8 cellular contexts compared by ENCODE assay signal in genomic region chr22:28799834-28800307, GRCh38. TPM values are rescaled to one million over a fixed set of nuclear protein-coding genes. Genes with fewer than 3 reads are reported as not detected.
DNase-seq lines count a peak whose midpoint lies in the region; ATAC-seq and TF ChIP-seq lines count a peak whose summit lies in the region.

No MANE protein-coding gene starts in this region.

- H3K4me3 ChIP-seq in astrocyte of the spinal cord (ENCODE audit: low read depth, low read length), result peak overlapping the region; percentile 64
- peak overlapping the region; percentile 80 for H3K4me3 ChIP-seq in hepatocyte
- peak overlapping the region; percentile 67 for H3K4me3 ChIP-seq in rectal smooth muscle tissue (ENCODE audit: low read length)

- peak; percentile 23 for ATAC-seq in HG02623 (IDR thresholded peaks at IDR 0.05; ENCODE audit: unreplicated experiment)

- 2% methylated on average over 14 of the region's 29 CpGs for WGBS in hepatocyte (ENCODE audit: low lambda C conversion rate, missing lambda C conversion rate)

- peak overlapping the region; percentile 82 for H3K4me2 ChIP-seq in hepatocyte

- in situ Hi-C loops in astrocyte of the spinal cord (cut with HindIII; ENCODE audit: low sequenced_read_pairs), result no loop called here

- H3K36me3 ChIP-seq in hepatocyte (replicated peaks; ENCODE audit: insufficient read depth, low read depth) (no peaks in the 10 kb centered on the region), rectal smooth muscle tissue (ENCODE audit: control insufficient read depth, insufficient read depth, low read length) (peaks cover 19% of the 10 kb centered on the region)

- H3K79me2 ChIP-seq in hepatocyte, result peaks cover 69% of the 10 kb centered on the region

- peak overlapping the region; percentile 100 for H3K27ac ChIP-seq in hepatocyte
- peak overlapping the region; percentile 99 for H3K27ac ChIP-seq in rectal smooth muscle tissue (ENCODE audit: low read depth, low read length)

- TF ChIP-seq CTCF in astrocyte of the spinal cord (IDR thresholded peaks at IDR 0.05; ENCODE audit: low read depth, low read length) (no peak), hepatocyte (IDR thresholded peaks at IDR 0.05; ENCODE audit: poor library complexity) (no peak)

- H4K20me1 ChIP-seq in hepatocyte (ENCODE audit: insufficient read depth, poor library complexity, severe bottlenecking), result peaks cover 38% of the 10 kb centered on the region

- DNase-seq in NCI-H748 (lab: John Stamatoyannopoulos, UW; ENCODE audit: unreplicated experiment) (peak; percentile 59), NCI-H748 treated with DMSO at 0.1 percent for 48 hours (lab: John Stamatoyannopoulos, UW) (no peak), NCI-H460 (ENCODE audit: extremely low read depth, low read depth) (peak; percentile 30), astrocyte of the spinal cord (ENCODE audit: low read depth, low spot score) (peak; percentile 63), hepatocyte (ENCODE audit: low spot score) (peak; percentile 77), NCI-H510A (lab: John Stamatoyannopoulos, UW) (no peak)

- H3K4me1 ChIP-seq in hepatocyte (ENCODE audit: insufficient read depth) (peaks cover 25% of the 10 kb centered on the region), rectal smooth muscle tissue (ENCODE audit: control insufficient read depth, insufficient read depth, low read length) (peaks cover 7% of the 10 kb centered on the region)

- H3K9ac ChIP-seq in rectal smooth muscle tissue (ENCODE audit: low read length), result peak overlapping the region; percentile 94

- no peaks in the 10 kb centered on the region for H3K9me2 ChIP-seq in hepatocyte (replicated peaks; ENCODE audit: insufficient read depth)

- H2AFZ ChIP-seq in hepatocyte, result peak overlapping the region; percentile 28

- H3K27me3 ChIP-seq in hepatocyte (no peaks in the 10 kb centered on the region), rectal smooth muscle tissue (ENCODE audit: control insufficient read depth, insufficient read depth, low read length) (no peaks in the 10 kb centered on the region)

- no peaks in the 10 kb centered on the region for H3K9me3 ChIP-seq in hepatocyte (ENCODE audit: low read depth)

RNA-seq across cellular contexts. Expression of gene XBP1, which starts 0.5 kb away (rescaled TPM):
- total RNA-seq in NCI-H460 (2014; rRNA removed; shearing (Covaris generic)), result 290 and 298 TPM in 2 replicates
- 165 and 192 TPM in 2 replicates for polyA plus RNA-seq in NCI-H460 (2014; cell fraction: nucleus; rRNA removed)
- 376 and 397 TPM in 2 replicates for total RNA-seq in hepatocyte
- 330 and 351 TPM in 2 replicates for polyA plus RNA-seq in hepatocyte

RNA-seq across cellular contexts. Expression of gene CCDC117, which starts 27.4 kb away (rescaled TPM):
- 21.2 and 21.5 TPM in 2 replicates for total RNA-seq in NCI-H460 (2014; rRNA removed; shearing (Covaris generic))
- 10.4 and 10.9 TPM in 2 replicates for polyA plus RNA-seq in NCI-H460 (2014; cell fraction: nucleus; rRNA removed)
- 40.5 and 41.7 TPM in 2 replicates for total RNA-seq in hepatocyte
- 16.5 and 17.1 TPM in 2 replicates for polyA plus RNA-seq in hepatocyte

RNA-seq across cellular contexts. Expression of gene HSCB, which starts 58.0 kb away (rescaled TPM):
- total RNA-seq in NCI-H460 (2014; rRNA removed; shearing (Covaris generic)), result 14.6 and 23.2 TPM in 2 replicates
- 4.5 and 13.6 TPM in 2 replicates for polyA plus RNA-seq in NCI-H460 (2014; cell fraction: nucleus; rRNA removed)
- total RNA-seq in hepatocyte, result 18.9 and 30.8 TPM in 2 replicates
- 20.6 and 22.6 TPM in 2 replicates for polyA plus RNA-seq in hepatocyte

RNA-seq across cellular contexts. Expression of gene CHEK2, which starts 58.3 kb away (rescaled TPM):
- 65.4 and 77.3 TPM in 2 replicates for total RNA-seq in NCI-H460 (2014; rRNA removed; shearing (Covaris generic))
- polyA plus RNA-seq in NCI-H460 (2014; cell fraction: nucleus; rRNA removed), result 74.6 and 83.0 TPM in 2 replicates
- total RNA-seq in hepatocyte, result 15.5 and 25.9 TPM in 2 replicates
- polyA plus RNA-seq in hepatocyte, result 17.1 and 19.1 TPM in 2 replicates

Comparison
In these comparisons a context has a peak if more than half of its experiments do, and no peak if none do; other contexts are left out.
1. DNase-seq: peak in NCI-H748 (single experiment), NCI-H460 (single experiment), astrocyte of the spinal cord (single experiment) and hepatocyte (single experiment); none in NCI-H748 treated with DMSO at 0.1 percent for 48 hours (single experiment) and NCI-H510A (single experiment).
2. Peak in every context shown above with its lines, with median percentiles within 50 percentile points of each other: H3K4me3 ChIP-seq.